Comparison of ENCODE assay signal across 1 cellular context in genomic region chr10:22712959-22713852, GRCh38.
TF ChIP-seq lines count a peak whose summit lies in the region.

No MANE protein-coding gene starts in this region.

TF ChIP-seq in HepG2, 621 proteins besides CTCF, POLR2A, EP300 and RAD21 (continued from another document):
- TF ChIP-seq ZNF687 (CRISPR knock-in tag; IDR thresholded peaks at IDR 0.05): peak; percentile 46; the same call in 1 of the 2 replicates
- no peak for TF ChIP-seq PRDM4 (CRISPR knock-in tag; IDR thresholded peaks at IDR 0.05; ENCODE audit: borderline replicate concordance)
TF ChIP-seq in HepG2: peak in this region for 40.
